In genomic region chr20:5691918-5692618, GRCh38 we compare ENCODE assay signal across 9 cellular contexts.
DNase-seq lines count a peak whose midpoint lies in the region; ATAC-seq lines count a peak whose summit lies in the region.
"Had no signal": no experiment of that assay in that cellular context is flagged by ENCODE, and none has a peak within 500 bp of the region (broad histone marks: within the 10 kb centered on the region; RNA-seq: fewer than 3 reads in every experiment).

No MANE protein-coding gene starts in this region.

- H3K4me3 Mint-ChIP-seq in stimulated activated naive CD8-positive, alpha-beta T cell treated with anti-CD3 and anti-CD28 coated beads, Interleukin-15, amount 100 ng/mL, for 72 hours = no peak overlapping the region
- H3K4me3 Mint-ChIP-seq: neural crest cell had no signal

- DNase-seq in stimulated activated naive CD8-positive, alpha-beta T cell treated with anti-CD3 and anti-CD28 coated beads, Interleukin-15, Interleukin-2, amounts not matched to agents 100 U/mL and 50 U/mL, for 24 hours = peak; percentile 11
- no peak for DNase-seq in stimulated activated naive CD8-positive, alpha-beta T cell treated with anti-CD3 and anti-CD28 coated beads, Interleukin-15, amount 100 ng/mL, for 72 hours
- DNase-seq in NCI-H2107 treated with DMSO at 0.1 percent for 48 hours (lab: John Stamatoyannopoulos, UW; ENCODE audit: unreplicated experiment) = peak; percentile 74
- DNase-seq in Kasumi-1 (lab: John Stamatoyannopoulos, UW) = no peak
- no peak for DNase-seq in NCI-H2227 (lab: John Stamatoyannopoulos, UW; ENCODE audit: unreplicated experiment)
- no peak for DNase-seq in retina
- DNase-seq in activated CD4-positive, alpha-beta T cell treated with anti-CD3 and anti-CD28 coated beads for 48 hours = no peak

- peak; percentile 68 for ATAC-seq in stimulated activated naive CD8-positive, alpha-beta T cell treated with anti-CD3 and anti-CD28 coated beads, Interleukin-15, Interleukin-2, amounts not matched to agents 100 U/mL and 50 U/mL, for 24 hours
- ATAC-seq in stimulated activated naive CD8-positive, alpha-beta T cell treated with anti-CD3 and anti-CD28 coated beads, Interleukin-15, amount 100 ng/mL, for 72 hours = no peak
- peak; percentile 94 for ATAC-seq in HG03025 (IDR thresholded peaks at IDR 0.05; ENCODE audit: low FRiP score, unreplicated experiment)

- H3K27ac Mint-ChIP-seq in stimulated activated naive CD8-positive, alpha-beta T cell treated with anti-CD3 and anti-CD28 coated beads, Interleukin-15, amount 100 ng/mL, for 72 hours = no peak overlapping the region

- no peaks in the 10 kb centered on the region for H3K9me3 Mint-ChIP-seq in stimulated activated naive CD8-positive, alpha-beta T cell treated with anti-CD3 and anti-CD28 coated beads, Interleukin-15, amount 100 ng/mL, for 72 hours

- H3K4me1 Mint-ChIP-seq in stimulated activated naive CD8-positive, alpha-beta T cell treated with anti-CD3 and anti-CD28 coated beads, Interleukin-15, amount 100 ng/mL, for 72 hours = peaks cover 6% of the 10 kb centered on the region
- H3K4me1 Mint-ChIP-seq: neural crest cell had no signal

- no peaks in the 10 kb centered on the region for H3K27me3 Mint-ChIP-seq in stimulated activated naive CD8-positive, alpha-beta T cell treated with anti-CD3 and anti-CD28 coated beads, Interleukin-15, amount 100 ng/mL, for 72 hours

Comparison
In these comparisons a context has a peak if more than half of its experiments do, and no peak if none do; other contexts are left out.
1. DNase-seq: peak in stimulated activated naive CD8-positive, alpha-beta T cell treated with anti-CD3 and anti-CD28 coated beads, Interleukin-15, Interleukin-2, amounts not matched to agents 100 U/mL and 50 U/mL, for 24 hours (single experiment) and NCI-H2107 treated with DMSO at 0.1 percent for 48 hours (single experiment); none in stimulated activated naive CD8-positive, alpha-beta T cell treated with anti-CD3 and anti-CD28 coated beads, Interleukin-15, amount 100 ng/mL, for 72 hours (0 of 2), Kasumi-1 (0 of 2), NCI-H2227 (single experiment), retina (single experiment) and activated CD4-positive, alpha-beta T cell treated with anti-CD3 and anti-CD28 coated beads for 48 hours (single experiment).